In genomic region chr12:17971850-17972249, GRCh38 we compare ENCODE assay signal across 23 cellular contexts.
"Had no signal": no experiment of that assay in that cellular context is flagged by ENCODE, and none has a peak within 500 bp of the region (broad histone marks: within the 10 kb centered on the region; RNA-seq: fewer than 3 reads in every experiment).

No MANE protein-coding gene starts in this region.

- H3K4me1 ChIP-seq: foreskin keratinocyte, neural progenitor cell, suprapubic skin, transverse colon, uterus had no signal

- H3K27ac ChIP-seq: cardiac muscle cell, foreskin keratinocyte, neural progenitor cell, skin epidermis, suprapubic skin, transverse colon, uterus had no signal

- H2AFZ ChIP-seq: neural progenitor cell had no signal

- H3K9me3 ChIP-seq: mucosa of descending colon, transverse colon, uterus had no signal

- DNase-seq: activated CD4-positive, alpha-beta T cell treated with anti-CD3 and anti-CD28 coated beads, Interleukin-2, amount 10 ng/mL, durations not matched to agents 24 days and 14 days; activated CD4-positive, CD25-positive, alpha-beta regulatory T cell; activated CD8-positive, alpha-beta T cell treated with anti-CD3 and anti-CD28 coated beads for 36 hours; activated effector memory CD4-positive, alpha-beta T cell treated with Interleukin-2 at 50 U/mL for 16 hours; activated naive CD4-positive, alpha-beta T cell treated with anti-CD3 and anti-CD28 coated beads, Interleukin-2, amount 10 ng/mL, durations not matched to agents 7 days and 5 days; activated naive CD8-positive, alpha-beta T cell treated with anti-CD3 and anti-CD28 coated beads, Interleukin-2, amount 50 U/mL, for 24 hours; activated T-cell treated with anti-CD3 and anti-CD28 coated beads, Interleukin-2, amount 50 U/mL, for 4 hours; aorta; dermis blood vessel endothelial cell; effector memory CD4-positive, alpha-beta T cell; foreskin keratinocyte; kidney; left ventricle myocardium superior; mucosa of descending colon; naive thymus-derived CD4-positive, alpha-beta T cell; T-helper 1 cell; T-helper 9 cell; transverse colon; uterus had no signal

- H3K36me3 ChIP-seq: cardiac muscle cell, neural progenitor cell, suprapubic skin, transverse colon, uterus had no signal

- H3K27me3 ChIP-seq: cardiac muscle cell, foreskin keratinocyte, neural progenitor cell, suprapubic skin, transverse colon, uterus had no signal

- H3K4me3 ChIP-seq: cardiac muscle cell, mucosa of descending colon, neural progenitor cell, skin epidermis, suprapubic skin, transverse colon, uterus had no signal

- ATAC-seq: activated CD8-positive, alpha-beta T cell treated with anti-CD3 and anti-CD28 coated beads for 36 hours; activated naive CD8-positive, alpha-beta T cell treated with anti-CD3 and anti-CD28 coated beads, Interleukin-2, amount 50 U/mL, for 24 hours; activated T-cell treated with anti-CD3 and anti-CD28 coated beads, Interleukin-2, amount 50 U/mL, for 4 hours; foreskin keratinocyte; left ventricle myocardium superior; mucosa of descending colon; naive thymus-derived CD4-positive, alpha-beta T cell had no signal

- H3K9ac ChIP-seq: neural progenitor cell had no signal

- H3K4me2 ChIP-seq: neural progenitor cell had no signal
